Comparison of ENCODE assay signal across 2 cellular contexts in genomic region chr9:18795947-18796705, GRCh38.
TF ChIP-seq lines count a peak whose summit lies in the region.

No MANE protein-coding gene starts in this region.

TF ChIP-seq in liver, 16 proteins besides CTCF, POLR2A, EP300 and RAD21 (continued from another document):
- no peak for TF ChIP-seq ZBTB33 (IDR thresholded peaks at IDR 0.05)

TF ChIP-seq in HepG2, 621 proteins besides CTCF, POLR2A, EP300 and RAD21 (continued from another document):
- TF ChIP-seq IRF1 (CRISPR knock-in tag; IDR thresholded peaks at IDR 0.05; ENCODE audit: low read depth): no peak
- no peak for TF ChIP-seq ZNF24 (IDR thresholded peaks at IDR 0.05)
- no peak for TF ChIP-seq ATF3 (CRISPR knock-in tag; IDR thresholded peaks at IDR 0.05)
- TF ChIP-seq ZNF142 (CRISPR knock-in tag; IDR thresholded peaks at IDR 0.05): no peak
- no peak for TF ChIP-seq RXRA (CRISPR knock-in tag; IDR thresholded peaks at IDR 0.05)
- TF ChIP-seq ZNF7 (CRISPR knock-in tag; IDR thresholded peaks at IDR 0.05): no peak
- TF ChIP-seq ZSCAN29 (CRISPR knock-in tag; conservative IDR thresholded peaks at IDR 0.05): no peak
